Comparison of ENCODE assay signal across 8 cellular contexts in genomic region chr20:41617931-41618806, GRCh38. TPM values are rescaled to one million over a fixed set of nuclear protein-coding genes. Genes with fewer than 3 reads are reported as not detected.
DNase-seq lines count a peak whose midpoint lies in the region; ATAC-seq and TF ChIP-seq lines count a peak whose summit lies in the region.

Gene CHD6, minus strand, starts transcription at chr20:41618377. Its CDS starts 67,040 bp downstream, at chr20:41551337.

- peak within 1 kb of the TSS; percentile 80 for H3K4me2 ChIP-seq in osteoblast (ENCODE audit: insufficient read depth, low read length)

- no peaks in the 10 kb centered on the region for H3K27me3 Mint-ChIP-seq in activated naive CD4-positive, alpha-beta T cell treated with anti-CD3 and anti-CD28 coated beads, Interleukin-2, amount 50 U/mL, for 24 hours
- H3K27me3 Mint-ChIP-seq in glutamatergic neuron (ENCODE audit: unreplicated experiment) = no peaks in the 10 kb centered on the region

- H3K79me2 ChIP-seq in osteoblast (ENCODE audit: insufficient read depth, low read length) = peaks cover 43% of the 10 kb centered on the region

- H3K4me1 Mint-ChIP-seq in activated naive CD4-positive, alpha-beta T cell treated with anti-CD3 and anti-CD28 coated beads, Interleukin-2, amount 50 U/mL, for 24 hours = peaks cover 45% of the 10 kb centered on the region
- H3K4me1 Mint-ChIP-seq in glutamatergic neuron (ENCODE audit: low read depth, unreplicated experiment) = peaks cover 25% of the 10 kb centered on the region

- DNase-seq in GM04504 (ENCODE audit: low read depth) = peak; percentile 99
- DNase-seq in NCI-H1092 (lab: John Stamatoyannopoulos, UW) = peak; percentile 99
- peak; percentile 99 for DNase-seq in glutamatergic neuron
- DNase-seq in osteoblast (ENCODE audit: insufficient read length, low spot score, missing footprints) = peak; percentile 100
- DNase-seq in thoracic aorta (ENCODE audit: low spot score) = peak; percentile 96

- no peaks in the 10 kb centered on the region for H3K36me3 Mint-ChIP-seq in activated naive CD4-positive, alpha-beta T cell treated with anti-CD3 and anti-CD28 coated beads, Interleukin-2, amount 50 U/mL, for 24 hours
- no peaks in the 10 kb centered on the region for H3K36me3 Mint-ChIP-seq in glutamatergic neuron (ENCODE audit: unreplicated experiment)

- H3K9me3 Mint-ChIP-seq in activated naive CD4-positive, alpha-beta T cell treated with anti-CD3 and anti-CD28 coated beads, Interleukin-2, amount 50 U/mL, for 24 hours = no peaks in the 10 kb centered on the region
- H3K9me3 Mint-ChIP-seq in glutamatergic neuron (ENCODE audit: unreplicated experiment) = peaks cover 4% of the 10 kb centered on the region

- H3K27ac ChIP-seq in osteoblast (ENCODE audit: low read depth, low read length) (peak within 1 kb of the TSS; percentile 39), thoracic aorta (peak within 1 kb of the TSS; percentile 65 to 82)

- H2AFZ ChIP-seq in osteoblast (ENCODE audit: low read length) = peak within 1 kb of the TSS; percentile 85

- peaks cover 34% of the 10 kb centered on the region for H4K20me1 ChIP-seq in osteoblast (ENCODE audit: insufficient read depth, low read length)

- H3K4me1 ChIP-seq in osteoblast (ENCODE audit: insufficient read depth, low read length) = peaks cover 20% of the 10 kb centered on the region
- H3K4me1 ChIP-seq in thoracic aorta (ENCODE audit: control insufficient read depth in 1 of 2, low read depth in 2 of 2) = peaks cover 31 to 41% of the 10 kb centered on the region in 2 donors

- no peaks in the 10 kb centered on the region for H3K27me3 ChIP-seq in osteoblast (ENCODE audit: insufficient read depth, low read length)
- H3K27me3 ChIP-seq in thoracic aorta (replicated peaks; ENCODE audit: insufficient read depth) = no peaks in the 10 kb centered on the region

- H3K36me3 ChIP-seq in osteoblast (ENCODE audit: insufficient read depth, low read length) (no peaks in the 10 kb centered on the region), thoracic aorta (no peaks in the 10 kb centered on the region)

- ATAC-seq in HG02588 (IDR thresholded peaks at IDR 0.05; ENCODE audit: unreplicated experiment) (peak; percentile 98), SK-N-SH treated with all-trans-retinoic acid at 6 μM for 48 hours (peak; percentile 100), thoracic aorta (ENCODE audit: insufficient number of reproducible peaks, low FRiP score, low read depth) (peak; percentile 99)

- H3K9me3 ChIP-seq in osteoblast (ENCODE audit: low read depth, low read length) (no peaks in the 10 kb centered on the region), thoracic aorta (no peaks in the 10 kb centered on the region)

- peak within 1 kb of the TSS; percentile 93 for H3K4me3 Mint-ChIP-seq in activated naive CD4-positive, alpha-beta T cell treated with anti-CD3 and anti-CD28 coated beads, Interleukin-2, amount 50 U/mL, for 24 hours
- peak within 1 kb of the TSS; percentile 92 for H3K4me3 Mint-ChIP-seq in glutamatergic neuron (ENCODE audit: unreplicated experiment)

- H3K4me3 ChIP-seq in osteoblast (ENCODE audit: insufficient read depth, low read length) = peak within 1 kb of the TSS; percentile 78
- H3K4me3 ChIP-seq in thoracic aorta = peak within 1 kb of the TSS; percentile 89

- TF ChIP-seq CTCF in glutamatergic neuron (IDR thresholded peaks at IDR 0.05; ENCODE audit: partially characterized antibody, unreplicated experiment) = no peak
- TF ChIP-seq CTCF in osteoblast (IDR thresholded peaks at IDR 0.05; ENCODE audit: extremely low read depth, low read depth, low read length) = no peak
- TF ChIP-seq CTCF in thoracic aorta (IDR thresholded peaks at IDR 0.05) = no peak

- peak within 1 kb of the TSS; percentile 84 for H3K27ac Mint-ChIP-seq in activated naive CD4-positive, alpha-beta T cell treated with anti-CD3 and anti-CD28 coated beads, Interleukin-2, amount 50 U/mL, for 24 hours
- H3K27ac Mint-ChIP-seq in glutamatergic neuron (ENCODE audit: unreplicated experiment) = peak within 1 kb of the TSS; percentile 88

TF ChIP-seq in SK-N-SH treated with all-trans-retinoic acid at 6 μM for 48 hours, 23 proteins besides CTCF, POLR2A, EP300 and RAD21:
- TF ChIP-seq ZC3H10 (CRISPR knock-in tag; IDR thresholded peaks at IDR 0.05) (no peak), SNAI2 (CRISPR knock-in tag; IDR thresholded peaks at IDR 0.05) (no peak), RARB (CRISPR knock-in tag; IDR thresholded peaks at IDR 0.05) (no peak), CREB5 (CRISPR knock-in tag; IDR thresholded peaks at IDR 0.05; ENCODE audit: low read depth) (no peak), BACH2 (CRISPR knock-in tag; IDR thresholded peaks at IDR 0.05; ENCODE audit: borderline replicate concordance) (no peak), TCF4 (CRISPR knock-in tag; IDR thresholded peaks at IDR 0.05; ENCODE audit: borderline replicate concordance) (no peak)
- TF ChIP-seq, protein P1, sequence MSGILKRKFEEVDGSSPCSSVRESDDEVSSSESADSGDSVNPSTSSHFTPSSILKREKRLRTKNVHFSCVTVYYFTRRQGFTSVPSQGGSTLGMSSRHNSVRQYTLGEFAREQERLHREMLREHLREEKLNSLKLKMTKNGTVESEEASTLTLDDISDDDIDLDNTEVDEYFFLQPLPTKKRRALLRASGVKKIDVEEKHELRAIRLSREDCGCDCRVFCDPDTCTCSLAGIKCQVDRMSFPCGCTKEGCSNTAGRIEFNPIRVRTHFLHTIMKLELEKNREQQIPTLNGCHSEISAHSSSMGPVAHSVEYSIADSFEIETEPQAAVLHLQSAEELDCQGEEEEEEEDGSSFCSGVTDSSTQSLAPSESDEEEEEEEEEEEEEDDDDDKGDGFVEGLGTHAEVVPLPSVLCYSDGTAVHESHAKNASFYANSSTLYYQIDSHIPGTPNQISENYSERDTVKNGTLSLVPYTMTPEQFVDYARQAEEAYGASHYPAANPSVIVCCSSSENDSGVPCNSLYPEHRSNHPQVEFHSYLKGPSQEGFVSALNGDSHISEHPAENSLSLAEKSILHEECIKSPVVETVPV (CRISPR knock-in tag; IDR thresholded peaks at IDR 0.05) = no peak
- TF ChIP-seq, protein P2, sequence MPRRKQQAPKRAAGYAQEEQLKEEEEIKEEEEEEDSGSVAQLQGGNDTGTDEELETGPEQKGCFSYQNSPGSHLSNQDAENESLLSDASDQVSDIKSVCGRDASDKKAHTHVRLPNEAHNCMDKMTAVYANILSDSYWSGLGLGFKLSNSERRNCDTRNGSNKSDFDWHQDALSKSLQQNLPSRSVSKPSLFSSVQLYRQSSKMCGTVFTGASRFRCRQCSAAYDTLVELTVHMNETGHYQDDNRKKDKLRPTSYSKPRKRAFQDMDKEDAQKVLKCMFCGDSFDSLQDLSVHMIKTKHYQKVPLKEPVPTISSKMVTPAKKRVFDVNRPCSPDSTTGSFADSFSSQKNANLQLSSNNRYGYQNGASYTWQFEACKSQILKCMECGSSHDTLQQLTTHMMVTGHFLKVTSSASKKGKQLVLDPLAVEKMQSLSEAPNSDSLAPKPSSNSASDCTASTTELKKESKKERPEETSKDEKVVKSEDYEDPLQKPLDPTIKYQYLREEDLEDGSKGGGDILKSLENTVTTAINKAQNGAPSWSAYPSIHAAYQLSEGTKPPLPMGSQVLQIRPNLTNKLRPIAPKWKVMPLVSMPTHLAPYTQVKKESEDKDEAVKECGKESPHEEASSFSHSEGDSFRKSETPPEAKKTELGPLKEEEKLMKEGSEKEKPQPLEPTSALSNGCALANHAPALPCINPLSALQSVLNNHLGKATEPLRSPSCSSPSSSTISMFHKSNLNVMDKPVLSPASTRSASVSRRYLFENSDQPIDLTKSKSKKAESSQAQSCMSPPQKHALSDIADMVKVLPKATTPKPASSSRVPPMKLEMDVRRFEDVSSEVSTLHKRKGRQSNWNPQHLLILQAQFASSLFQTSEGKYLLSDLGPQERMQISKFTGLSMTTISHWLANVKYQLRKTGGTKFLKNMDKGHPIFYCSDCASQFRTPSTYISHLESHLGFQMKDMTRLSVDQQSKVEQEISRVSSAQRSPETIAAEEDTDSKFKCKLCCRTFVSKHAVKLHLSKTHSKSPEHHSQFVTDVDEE (CRISPR knock-in tag; IDR thresholded peaks at IDR 0.05) = no peak

RNA-seq across cellular contexts. Expression of gene CHD6, which starts in this region (rescaled TPM):
- total RNA-seq in glutamatergic neuron (ENCODE audit: unreplicated experiment) (85.6 TPM), osteoblast (32.2 and 34.2 TPM in 2 replicates), thoracic aorta (10 to 100 TPM; 43.9 to 44.6 TPM)

Comparison
In these comparisons a context has a peak if more than half of its experiments do, and no peak if none do; other contexts are left out.
1. Peak in every context shown above with its lines: DNase-seq, ATAC-seq, H3K4me3 ChIP-seq and H3K27ac ChIP-seq.